21 cellular contexts compared by ENCODE assay signal in the genomic region with DNA sequence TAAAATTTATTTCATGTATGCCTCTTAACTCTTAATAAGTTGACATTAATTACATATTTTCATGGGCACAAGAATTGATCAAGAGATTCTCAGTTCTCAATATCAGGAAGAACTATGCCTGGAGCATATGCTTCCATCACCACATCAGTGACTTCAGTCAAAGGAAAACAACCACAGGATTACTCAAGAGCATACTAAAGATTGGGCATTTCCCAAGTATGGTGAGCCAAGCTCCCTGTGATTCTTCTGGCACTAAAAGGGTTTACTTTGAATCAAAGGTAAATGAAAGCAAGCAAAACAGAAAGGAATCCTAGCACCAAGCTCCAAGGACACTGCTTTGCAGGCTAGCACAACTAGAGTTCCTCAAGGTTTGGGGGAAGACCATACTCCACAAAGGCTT. TPM values are rescaled to one million over a fixed set of nuclear protein-coding genes. Genes with fewer than 3 reads are reported as not detected.
DNase-seq lines count a peak whose midpoint lies in the region; ATAC-seq, FAIRE-seq and TF ChIP-seq lines count a peak whose summit lies in the region.
"Had no signal": no experiment of that assay in that cellular context is flagged by ENCODE, and none has a peak within 500 bp of the region (broad histone marks: within the 10 kb centered on the region; RNA-seq: fewer than 3 reads in every experiment).

No MANE protein-coding gene starts in this region.

- no peaks in the 10 kb centered on the region for H3K4me1 ChIP-seq in A549
- H3K4me1 ChIP-seq in mammary epithelial cell (ENCODE audit: insufficient read depth, low read length), result peaks cover 38% of the 10 kb centered on the region
- no peaks in the 10 kb centered on the region for H3K4me1 ChIP-seq in right atrium auricular region
- H3K4me1 ChIP-seq in kidney (ENCODE audit: control insufficient read depth in 1 of 2, insufficient read depth in 1 of 2, low read depth in 1 of 2, low read length in 2 of 2), result no peaks in the 10 kb centered on the region
- H3K4me1 ChIP-seq: psoas muscle had no signal

- FAIRE-seq in A549 (lab: Jason Lieb, UNC) (peak; percentile 46), kidney (lab: Jason Lieb, UNC) (no peak)

- no peaks in the 10 kb centered on the region for H4K20me1 ChIP-seq in mammary epithelial cell (ENCODE audit: insufficient read depth, low read length)

- no peaks in the 10 kb centered on the region for H3K9me3 ChIP-seq in A549
- H3K9me3 ChIP-seq in mammary epithelial cell (replicated peaks; ENCODE audit: insufficient read depth, low read length), result no peaks in the 10 kb centered on the region
- no peaks in the 10 kb centered on the region for H3K9me3 ChIP-seq in right atrium auricular region
- no peaks in the 10 kb centered on the region for H3K9me3 ChIP-seq in kidney (ENCODE audit: control insufficient read depth in 1 of 2, low read length in 2 of 2)
- H3K9me3 ChIP-seq: psoas muscle, tibial nerve had no signal

- H3K4me3 ChIP-seq in A549 (no peak overlapping the region), mammary epithelial cell (replicated peaks in 1 of 3; ENCODE audit: insufficient read depth in 1 of 3, low read depth in 2 of 3, low read length in 3 of 3) (no peak overlapping the region), right atrium auricular region (no peak overlapping the region), kidney (ENCODE audit: low read length in 2 of 2) (no peak overlapping the region)
- H3K4me3 ChIP-seq: lung, psoas muscle, tibial nerve had no signal

- TF ChIP-seq POLR2A in A549 (IDR thresholded peaks at IDR 0.05; ENCODE audit: low read length), result no peak

- no peak overlapping the region for H2AFZ ChIP-seq in mammary epithelial cell (ENCODE audit: low read depth, low read length)

- intact Hi-C loops in mammary epithelial cell (cut with micrococcal nuclease) (loop anchor here (5.0 kb wide), 1 partner anchor 42 kb away; a partner anchor contains a TSS), kidney (cut with DNase I) (no loop called here)

- H3K79me2 ChIP-seq in mammary epithelial cell (ENCODE audit: insufficient read depth, low read length), result no peaks in the 10 kb centered on the region

- H3K9ac ChIP-seq in mammary epithelial cell (ENCODE audit: insufficient read depth, low read length) (no peak overlapping the region), kidney (ENCODE audit: low read length in 2 of 2) (no peak overlapping the region)

- TF ChIP-seq CTCF in A549 (IDR thresholded peaks at IDR 0.05), result no peak
- no peak for TF ChIP-seq CTCF in mammary epithelial cell (conservative IDR thresholded peaks at IDR 0.05 in 1 of 2, IDR thresholded peaks at IDR 0.05 in 1 of 2; ENCODE audit: extremely low read depth in 1 of 2, insufficient read depth in 1 of 2, low read depth in 1 of 2, low read length in 2 of 2)
- TF ChIP-seq CTCF in right atrium auricular region (IDR thresholded peaks at IDR 0.05), result no peak
- TF ChIP-seq CTCF in kidney (IDR thresholded peaks at IDR 0.05; ENCODE audit: borderline replicate concordance, extremely low read depth, insufficient read depth), result no peak

- H3K36me3 ChIP-seq in mammary epithelial cell (ENCODE audit: insufficient read depth, low read length), result no peaks in the 10 kb centered on the region
- no peaks in the 10 kb centered on the region for H3K36me3 ChIP-seq in right atrium auricular region
- no peaks in the 10 kb centered on the region for H3K36me3 ChIP-seq in kidney (ENCODE audit: control insufficient read depth in 1 of 2, insufficient read depth in 2 of 2, low read length in 2 of 2)
- H3K36me3 ChIP-seq: tibial nerve had no signal

- dilution Hi-C loops in mammary epithelial cell (cut with HindIII; ENCODE audit: low sequenced_read_pairs), result no loop called here

- ATAC-seq in A549, result no peak
- no peak for ATAC-seq in HG02642 (IDR thresholded peaks at IDR 0.05; ENCODE audit: poor library complexity, unreplicated experiment)
- ATAC-seq: activated CD8-positive, alpha-beta T cell treated with anti-CD3 and anti-CD28 coated beads, Interleukin-2, amount 10 ng/mL, durations not matched to agents 7 days and 5 days; naive thymus-derived CD8-positive, alpha-beta T cell; psoas muscle had no signal

- H3K27ac ChIP-seq in A549, result no peak overlapping the region
- H3K27ac ChIP-seq in mammary epithelial cell (ENCODE audit: insufficient read depth, low read depth, low read length), result no peak overlapping the region
- H3K27ac ChIP-seq in right atrium auricular region, result no peak overlapping the region
- H3K27ac ChIP-seq in kidney (ENCODE audit: low read depth in 2 of 2, low read length in 2 of 2), result no peak overlapping the region
- H3K27ac ChIP-seq: psoas muscle, tibial nerve had no signal

- no peak for DNase-seq in A549 (ENCODE audit: low read depth in 1 of 2, low spot score in 1 of 2)
- peak; percentile 61 for DNase-seq in LoVo (ENCODE audit: low spot score)
- DNase-seq in mammary epithelial cell, result peak; percentile 86
- peak; percentile 38 for DNase-seq in iris pigment epithelial cell (ENCODE audit: low read depth)
- no peak for DNase-seq in stimulated activated CD4-positive, alpha-beta T cell treated with anti-CD3 and anti-CD28 coated beads, Interleukin-4, amount 100 ng/mL, for 4 hours
- DNase-seq in right atrium auricular region (ENCODE audit: low spot score), result no peak
- DNase-seq in kidney, result no peak
- DNase-seq: activated B cell treated with CpG ODN at 0.5 μM for 24 hours; activated CD8-positive, alpha-beta T cell treated with anti-CD3 and anti-CD28 coated beads, Interleukin-2, amount 10 ng/mL, durations not matched to agents 7 days and 5 days; CD4-positive, CD25-positive, alpha-beta regulatory T cell; DMS53; endodermal cell; H7; Karpas-422; naive thymus-derived CD8-positive, alpha-beta T cell; NCI-H2227 treated with DMSO at 0.1 percent for 48 hours; psoas muscle; stimulated activated naive CD4-positive, alpha-beta T cell had no signal

- BruUV-seq in mammary epithelial cell (replicated peaks; lab: Mats Ljungman, UMichigan), result no TSS peak

- H3K27me3 ChIP-seq in mammary epithelial cell (ENCODE audit: insufficient read depth, low read length) (no peaks in the 10 kb centered on the region), right atrium auricular region (no peaks in the 10 kb centered on the region)
- H3K27me3 ChIP-seq: tibial nerve had no signal

- TF ChIP-seq EP300 in A549 (IDR thresholded peaks at IDR 0.05), result no peak

- POLR2A ChIA-PET in A549 (lab: Yijun Ruan, JAX), result no interaction called here

- CTCF ChIA-PET in A549 (lab: Yijun Ruan, JAX), result interaction anchor here (0.6 to 3.4 kb wide), 2 partner anchors 17 to 487 kb away, joined by 3 to 18 read pairs; no protein-coding TSS in a partner anchor
- CTCF ChIA-PET in mammary epithelial cell (lab: Charles Lee; ENCODE audit: low non-redundant PET), result interaction anchor here (0.9 kb wide), 1 partner anchor 18 kb away, joined by 3 read pairs; no protein-coding TSS in a partner anchor

- no peak for TF ChIP-seq RAD21 in A549 (conservative IDR thresholded peaks at IDR 0.05 in 1 of 2, IDR thresholded peaks at IDR 0.05 in 1 of 2)

- H3K4me2 ChIP-seq in A549 (no peak overlapping the region), mammary epithelial cell (ENCODE audit: insufficient read depth, low read depth, low read length) (no peak overlapping the region)

- in situ Hi-C loops in mammary epithelial cell (cut with MboI; ENCODE audit: low sequenced_read_pairs in 2 of 2), result loop anchor here in 1 of 2 donors (25.0 kb wide), 2 partner anchors 313 to 488 kb away; no protein-coding TSS in a partner anchor

TF ChIP-seq in A549, 52 proteins besides CTCF, POLR2A, EP300 and RAD21:
- TF ChIP-seq EHF (CRISPR knock-in tag; IDR thresholded peaks at IDR 0.05) (no peak), POLR2AphosphoS2 (conservative IDR thresholded peaks at IDR 0.05; ENCODE audit: low read length) (no peak), TP53 (CRISPR knock-in tag; IDR thresholded peaks at IDR 0.05) (no peak)

RNA-seq across cellular contexts. Expression of a gene that starts 44.6 kb away (rescaled TPM):
- polyA plus RNA-seq in A549 (2011; rRNA removed), result 2.2 and 2.4 TPM in 2 replicates
- 0.15 and 0.17 TPM in 2 replicates for polyA plus RNA-seq in A549 (2012; cell fraction: cytosol; rRNA removed)
- 0.11 and 0.23 TPM in 2 replicates for polyA plus RNA-seq in A549 (2012; cell fraction: nucleus; rRNA removed)
- 0.45 to 0.61 TPM (median 0.53 TPM) in 3 replicates for polyA plus RNA-seq in A549 (2017; fragmentation: RNase III; extraction: RNeasy Plus Mini Kit Qiagen cat#74134 plus additional on column Dnase treatment)
- polyA minus RNA-seq in A549 (2011; rRNA and poly(A)+ RNA removed), result 3.6 and 4.4 TPM in 2 replicates
- total RNA-seq in mammary epithelial cell, result 1 to 10 TPM; 4.2 to 6.7 TPM
- polyA plus RNA-seq in mammary epithelial cell, result 0.69 TPM
- polyA minus RNA-seq in mammary epithelial cell, result 3.9 TPM
- 1 to 10 TPM; 2.4 to 3.1 TPM for total RNA-seq in right atrium auricular region
- total RNA-seq in kidney, result 44.8 TPM
- polyA plus RNA-seq in kidney (ENCODE audit: insufficient read depth, low read depth, low replicate concordance), result 0.71 TPM

Comparison
In these comparisons a context has a peak if more than half of its experiments do, and no peak if none do; other contexts are left out.
1. DNase-seq: peak in LoVo (single experiment), mammary epithelial cell (single experiment) and iris pigment epithelial cell (single experiment); none in A549 (0 of 2), stimulated activated CD4-positive, alpha-beta T cell treated with anti-CD3 and anti-CD28 coated beads, Interleukin-4, amount 100 ng/mL, for 4 hours (0 of 2), right atrium auricular region (single experiment) and kidney (single experiment).